ENCODE assay signal across 14 cellular contexts in the genomic region with DNA sequence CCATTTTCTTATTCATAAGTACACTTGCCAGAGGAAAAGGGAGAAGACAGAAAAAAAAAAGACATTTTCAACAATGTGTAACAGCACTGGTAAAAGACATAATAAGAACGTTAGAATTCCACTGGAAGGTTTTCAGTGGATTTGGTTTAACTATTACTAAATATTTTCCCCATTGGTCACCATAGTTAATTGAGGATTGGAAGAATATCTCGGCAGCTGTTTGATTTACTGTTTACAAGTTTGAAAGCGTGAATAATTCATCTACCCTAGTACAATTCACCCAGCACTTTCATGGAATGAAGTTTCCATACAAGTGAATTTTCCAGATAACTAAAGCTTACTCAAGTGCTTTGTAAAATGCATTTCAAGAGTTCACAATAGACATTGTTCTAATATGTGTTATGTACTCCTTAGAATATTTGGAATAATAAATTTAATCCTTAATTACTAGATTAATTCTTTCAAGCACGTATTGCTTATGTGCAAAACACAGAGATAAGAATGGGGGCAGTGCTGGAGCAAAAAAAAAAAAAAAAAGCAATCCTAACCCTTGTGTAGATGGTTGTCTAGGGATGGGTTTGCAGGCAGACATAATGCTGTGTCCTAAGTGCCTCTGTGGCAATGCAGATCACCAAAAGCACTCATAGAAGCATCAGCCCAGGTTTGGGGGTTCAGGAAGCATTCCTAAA. TPM values are rescaled to one million over a fixed set of nuclear protein-coding genes. Genes with fewer than 3 reads are reported as not detected.
DNase-seq lines count a peak whose midpoint lies in the region; ATAC-seq and TF ChIP-seq lines count a peak whose summit lies in the region.
"Had no signal": no experiment of that assay in that cellular context is flagged by ENCODE, and none has a peak within 500 bp of the region (broad histone marks: within the 10 kb centered on the region; RNA-seq: fewer than 3 reads in every experiment).

No MANE protein-coding gene starts in this region.

- no peak for TF ChIP-seq POLR2A in heart left ventricle (IDR thresholded peaks at IDR 0.05)

- peaks cover 2% of the 10 kb centered on the region for H3K4me1 Mint-ChIP-seq in activated T-helper 2 cell treated with anti-CD3 and anti-CD28 coated beads, Interferon-gamma antibody, Interleukin-2, Interleukin-4, amounts not matched to agents 10 μg/mL and 5 μg/mL and 100 μg/mL, durations not matched to agents 14 hours and 24 hours and 36 hours (ENCODE audit: low read depth)

- TF ChIP-seq CTCF in choroid plexus epithelial cell (conservative IDR thresholded peaks at IDR 0.05; ENCODE audit: low read depth, low read length), result no peak
- no peak for TF ChIP-seq CTCF in heart left ventricle (IDR thresholded peaks at IDR 0.05)

- no peaks in the 10 kb centered on the region for H3K9me3 Mint-ChIP-seq in activated T-helper 2 cell treated with anti-CD3 and anti-CD28 coated beads, Interferon-gamma antibody, Interleukin-2, Interleukin-4, amounts not matched to agents 10 μg/mL and 5 μg/mL and 100 μg/mL, durations not matched to agents 14 hours and 24 hours and 36 hours

- H3K4me1 ChIP-seq in trophoblast cell (ENCODE audit: control insufficient read depth in 1 of 2, insufficient read depth in 2 of 2, low read length in 2 of 2) (peaks cover 0 to 4% of the 10 kb centered on the region in 2 experiments), heart left ventricle (no peaks in the 10 kb centered on the region)

- no peak overlapping the region for H3K14ac ChIP-seq in trophoblast cell (ENCODE audit: low read length)

- H3K79me2 ChIP-seq in trophoblast cell (ENCODE audit: control insufficient read depth, insufficient read depth, low read length, poor library complexity), result no peaks in the 10 kb centered on the region

- intact Hi-C loops in activated T-helper 2 cell treated with anti-CD3 and anti-CD28 coated beads, Interferon-gamma antibody, Interleukin-2, Interleukin-4, amounts not matched to agents 10 μg/mL and 5 μg/mL and 100 μg/mL, durations not matched to agents 14 hours and 24 hours and 36 hours (cut with micrococcal nuclease), result no loop called here
- intact Hi-C loops in heart left ventricle (cut with DNase I), result no loop called here

- no peak overlapping the region for H2AK5ac ChIP-seq in trophoblast cell (ENCODE audit: low read length)

- peak overlapping the region; percentile 60 for H2BK120ac ChIP-seq in trophoblast cell (ENCODE audit: insufficient read depth, low read length, poor library complexity)

- no peak overlapping the region for H3K23ac ChIP-seq in trophoblast cell (ENCODE audit: low read length)

- ATAC-seq in heart left ventricle, result no peak

- peak overlapping the region; percentile 47 for H4K8ac ChIP-seq in trophoblast cell (ENCODE audit: low read depth, low read length)

- H3K18ac ChIP-seq in trophoblast cell (ENCODE audit: low read length), result no peak overlapping the region

- H3K27me3 Mint-ChIP-seq in activated T-helper 2 cell treated with anti-CD3 and anti-CD28 coated beads, Interferon-gamma antibody, Interleukin-2, Interleukin-4, amounts not matched to agents 10 μg/mL and 5 μg/mL and 100 μg/mL, durations not matched to agents 14 hours and 24 hours and 36 hours (ENCODE audit: low read depth), result peaks cover 13% of the 10 kb centered on the region

- H3K4me3 ChIP-seq in choroid plexus epithelial cell (ENCODE audit: low read depth, low read length) (peak overlapping the region; percentile 23), trophoblast cell (ENCODE audit: low read depth, low read length) (no peak overlapping the region), heart left ventricle (no peak overlapping the region)

- no peak overlapping the region for H3K4me2 ChIP-seq in trophoblast cell (ENCODE audit: low read length)

- no CpG with 5 or more reads among the region's 4 CpGs for WGBS in trophoblast cell (ENCODE audit: extremely low coverage, insufficient coverage, insufficient read length)
- 69 to 76% (median 72%) methylated on average over 4 of the region's 4 CpGs for WGBS in heart left ventricle, 4 donors

- H3K36me3 Mint-ChIP-seq in activated T-helper 2 cell treated with anti-CD3 and anti-CD28 coated beads, Interferon-gamma antibody, Interleukin-2, Interleukin-4, amounts not matched to agents 10 μg/mL and 5 μg/mL and 100 μg/mL, durations not matched to agents 14 hours and 24 hours and 36 hours (ENCODE audit: low read depth), result no peaks in the 10 kb centered on the region

- H2AFZ ChIP-seq in trophoblast cell (ENCODE audit: insufficient read depth, low read length, poor library complexity), result no peak overlapping the region

- H3K4me3 Mint-ChIP-seq in activated T-helper 2 cell treated with anti-CD3 and anti-CD28 coated beads, Interferon-gamma antibody, Interleukin-2, Interleukin-4, amounts not matched to agents 10 μg/mL and 5 μg/mL and 100 μg/mL, durations not matched to agents 14 hours and 24 hours and 36 hours (ENCODE audit: low read depth), result no peak overlapping the region
- H3K4me3 Mint-ChIP-seq: activated CD8-positive, alpha-beta T cell treated with anti-CD3 and anti-CD28 coated beads for 36 hours; stimulated activated naive CD8-positive, alpha-beta T cell treated with anti-CD3 and anti-CD28 coated beads, Interleukin-15, Interleukin-2, amounts not matched to agents 100 ng/mL and 50 ng/mL, for 24 hours had no signal

- H4K91ac ChIP-seq in trophoblast cell (ENCODE audit: low read depth, low read length), result no peak overlapping the region

- H3K27me3 ChIP-seq in trophoblast cell (ENCODE audit: insufficient read depth, low read length) (no peaks in the 10 kb centered on the region), heart left ventricle (no peaks in the 10 kb centered on the region)

- H3K27ac ChIP-seq in trophoblast cell (ENCODE audit: low read depth, low read length) (no peak overlapping the region), heart left ventricle (no peak overlapping the region)

- H3K36me3 ChIP-seq in trophoblast cell (ENCODE audit: control insufficient read depth in 1 of 2, insufficient read depth in 2 of 2, low read length in 2 of 2) (no peaks in the 10 kb centered on the region), heart left ventricle (peaks cover 0 to 4% (median 0%) of the 10 kb centered on the region in 9 donors)

- no peak overlapping the region for H2BK12ac ChIP-seq in trophoblast cell (ENCODE audit: low read length)

- in situ Hi-C loops in Caki2 (cut with HindIII; ENCODE audit: low pct_unique_long_range_greater_than_20kb, low sequenced_read_pairs), result no loop called here

- H3K4ac ChIP-seq in trophoblast cell (ENCODE audit: low read depth, low read length), result no peak overlapping the region

- no peak overlapping the region for H4K12ac ChIP-seq in trophoblast cell (ENCODE audit: low read depth, low read length)

- H3K9me3 ChIP-seq in trophoblast cell (ENCODE audit: insufficient read depth, low read depth, low read length) (no peaks in the 10 kb centered on the region), heart left ventricle (peaks cover 0 to 13% (median 0%) of the 10 kb centered on the region in 12 donors)

- DNase-seq in Caki2 (ENCODE audit: low read depth) (peak; percentile 8), M059J (ENCODE audit: low read depth) (peak; percentile 45), choroid plexus epithelial cell (ENCODE audit: low read depth) (no peak), trophoblast cell (no peak), LoVo (ENCODE audit: low spot score) (no peak), NAMALWA (ENCODE audit: low spot score) (no peak), heart left ventricle (no peak)
- no peak for DNase-seq in activated T-helper 2 cell treated with anti-CD3 and anti-CD28 coated beads, Interferon-gamma antibody, Interleukin-2, Interleukin-4, amounts not matched to agents 10 μg/mL and 5 μg/mL and 100 μg/mL, durations not matched to agents 14 hours and 24 hours and 36 hours (ENCODE audit: low spot score)
- DNase-seq: activated CD8-positive, alpha-beta T cell treated with anti-CD3 and anti-CD28 coated beads for 36 hours; activated effector memory CD4-positive, alpha-beta T cell treated with Interleukin-2 at 50 U/mL for 16 hours; AML-193; anterior cingulate cortex; occipital lobe had no signal

- H3K79me1 ChIP-seq in trophoblast cell (ENCODE audit: low read length), result no peaks in the 10 kb centered on the region

- no peak overlapping the region for H3K27ac Mint-ChIP-seq in activated T-helper 2 cell treated with anti-CD3 and anti-CD28 coated beads, Interferon-gamma antibody, Interleukin-2, Interleukin-4, amounts not matched to agents 10 μg/mL and 5 μg/mL and 100 μg/mL, durations not matched to agents 14 hours and 24 hours and 36 hours
- H3K27ac Mint-ChIP-seq: activated CD8-positive, alpha-beta T cell treated with anti-CD3 and anti-CD28 coated beads for 36 hours; stimulated activated naive CD8-positive, alpha-beta T cell treated with anti-CD3 and anti-CD28 coated beads, Interleukin-15, Interleukin-2, amounts not matched to agents 100 ng/mL and 50 ng/mL, for 24 hours had no signal

- no peak overlapping the region for H3K9ac ChIP-seq in trophoblast cell (ENCODE audit: low read length)

- no peak overlapping the region for H2BK5ac ChIP-seq in trophoblast cell (ENCODE audit: low read depth, low read length, poor library complexity)

RNA-seq across cellular contexts. Expression of gene ENPEP, which starts 57.1 kb away (rescaled TPM):
- 3.8 and 5.0 TPM in 2 replicates for total RNA-seq in Caki2 (2014; rRNA removed; shearing (Covaris generic); ENCODE audit: low replicate concordance)
- total RNA-seq in M059J (2014; rRNA removed; shearing (Covaris generic)), result 0.15 and 0.17 TPM in 2 replicates
- 20.1 and 20.5 TPM in 2 replicates for polyA plus RNA-seq in trophoblast cell (2013)
- 0.02 TPM in 1 of 2 replicates, not detected in the other for total RNA-seq in activated T-helper 2 cell treated with anti-CD3 and anti-CD28 coated beads, Interferon-gamma antibody, Interleukin-2, Interleukin-4, amounts not matched to agents 10 μg/mL and 5 μg/mL and 100 μg/mL, durations not matched to agents 14 hours and 24 hours and 36 hours
- 1 to 10 TPM; 1.3 to 9.3 (median 4.2) TPM for total RNA-seq in heart left ventricle
- 1 to 10 TPM; 1.3 to 4.4 TPM for polyA plus RNA-seq in heart left ventricle

Comparison
In these comparisons a context has a peak if more than half of its experiments do, and no peak if none do; other contexts are left out.
1. DNase-seq: peak in Caki2 (single experiment) and M059J (single experiment); none in choroid plexus epithelial cell (single experiment), trophoblast cell (0 of 2), LoVo (single experiment), activated T-helper 2 cell treated with anti-CD3 and anti-CD28 coated beads, Interferon-gamma antibody, Interleukin-2, Interleukin-4, amounts not matched to agents 10 μg/mL and 5 μg/mL and 100 μg/mL, durations not matched to agents 14 hours and 24 hours and 36 hours (single experiment), NAMALWA (single experiment) and heart left ventricle (0 of 5).